ENCODE assay signal across 26 cellular contexts in the genomic region with DNA sequence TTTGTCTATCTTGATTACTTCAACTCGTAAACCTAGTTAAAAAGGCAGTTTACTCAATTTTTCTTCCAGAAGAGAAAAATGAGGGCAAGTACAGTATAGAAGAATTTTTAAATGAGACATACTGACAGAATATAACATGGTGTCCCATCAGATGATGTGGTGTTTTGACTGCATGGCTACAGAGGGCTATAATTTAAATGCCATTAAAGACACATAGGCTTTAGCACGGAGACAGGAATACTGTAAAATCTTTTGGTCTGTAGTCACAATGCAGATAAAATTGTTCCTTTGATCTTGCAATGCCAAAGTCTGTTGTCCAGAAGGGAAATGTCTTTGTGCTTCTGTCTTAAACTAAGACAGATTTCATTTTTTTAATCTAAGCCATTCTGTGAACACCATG.
"Had no signal": no experiment of that assay in that cellular context is flagged by ENCODE, and none has a peak within 500 bp of the region (broad histone marks: within the 10 kb centered on the region; RNA-seq: fewer than 3 reads in every experiment).

No MANE protein-coding gene starts in this region.

- H3K27me3 ChIP-seq: brain microvascular endothelial cell, foreskin keratinocyte, right lobe of liver, testis, upper lobe of left lung had no signal

- H3K36me3 ChIP-seq: brain microvascular endothelial cell, right lobe of liver, upper lobe of left lung had no signal

- FAIRE-seq: keratinocyte had no signal

- H3K4me1 ChIP-seq: right lobe of liver, testis had no signal

- ATAC-seq: activated naive CD8-positive, alpha-beta T cell treated with anti-CD3 and anti-CD28 coated beads, Interleukin-2, amount 50 U/mL, for 24 hours; foreskin keratinocyte; left colon; right lobe of liver had no signal

- H3K27ac Mint-ChIP-seq: activated CD4-positive, alpha-beta memory T cell treated with anti-CD3 and anti-CD28 coated beads for 36 hours; activated naive CD4-positive, alpha-beta T cell treated with anti-CD3 and anti-CD28 coated beads for 36 hours; activated naive CD8-positive, alpha-beta T cell treated with anti-CD3 and anti-CD28 coated beads, Interleukin-2, amount 50 U/mL, for 24 hours; memory B cell; nephron progenitor cell; T-helper 1 cell treated with Interleukin-12 subunit alpha and Interleukin-12 subunit beta and Interleukin-4 antibody, amounts not matched to agents 30 μg/mL and 1 μg/mL, for 36 hours had no signal

- DNase-seq: activated CD4-positive, alpha-beta memory T cell treated with anti-CD3 and anti-CD28 coated beads for 36 hours; activated CD4-positive, alpha-beta T cell treated with anti-CD3 and anti-CD28 coated beads for 4 hours; activated CD4-positive, CD25-positive, alpha-beta regulatory T cell; activated naive CD4-positive, alpha-beta T cell treated with anti-CD3 and anti-CD28 coated beads for 36 hours; activated naive CD8-positive, alpha-beta T cell treated with anti-CD3 and anti-CD28 coated beads, Interleukin-2, amount 50 U/mL, for 24 hours; activated T-cell treated with anti-CD3 and anti-CD28 coated beads, Interleukin-2, amount 50 U/mL, for 48 hours; anterior cingulate cortex; brain microvascular endothelial cell; caudate nucleus; dermis blood vessel endothelial cell; effector CD8-positive, alpha-beta T cell; erythroblast; foreskin keratinocyte; left colon; nephron progenitor cell; occipital lobe; posterior cingulate gyrus; right lobe of liver; stimulated activated CD4-positive, alpha-beta T cell treated with anti-CD3 and anti-CD28 coated beads, Interleukin-2, amount 100 ng/mL, for 48 hours; stimulated activated naive CD4-positive, alpha-beta T cell; testis; upper lobe of left lung had no signal

- H3K4me3 ChIP-seq: right lobe of liver, skin epidermis, testis, upper lobe of left lung had no signal

- H3K4me1 Mint-ChIP-seq: memory B cell had no signal

- H3K27ac ChIP-seq: brain microvascular endothelial cell, foreskin keratinocyte, right lobe of liver, skin epidermis, testis, upper lobe of left lung had no signal

- H3K27me3 Mint-ChIP-seq: activated CD4-positive, alpha-beta memory T cell treated with anti-CD3 and anti-CD28 coated beads for 36 hours; activated naive CD8-positive, alpha-beta T cell treated with anti-CD3 and anti-CD28 coated beads, Interleukin-2, amount 50 U/mL, for 24 hours; memory B cell had no signal

- H3K4me3 Mint-ChIP-seq: activated CD4-positive, alpha-beta memory T cell treated with anti-CD3 and anti-CD28 coated beads for 36 hours; activated naive CD4-positive, alpha-beta T cell treated with anti-CD3 and anti-CD28 coated beads for 36 hours; activated naive CD8-positive, alpha-beta T cell treated with anti-CD3 and anti-CD28 coated beads, Interleukin-2, amount 50 U/mL, for 24 hours; memory B cell; nephron progenitor cell; T-helper 1 cell treated with Interleukin-12 subunit alpha and Interleukin-12 subunit beta and Interleukin-4 antibody, amounts not matched to agents 30 μg/mL and 1 μg/mL, for 36 hours had no signal

- H3K36me3 Mint-ChIP-seq: activated CD4-positive, alpha-beta memory T cell treated with anti-CD3 and anti-CD28 coated beads for 36 hours; memory B cell had no signal

- H3K9me3 ChIP-seq: right lobe of liver, testis, upper lobe of left lung had no signal
